17 cellular contexts compared by ENCODE assay signal in genomic region chr4:164847967-164848649, GRCh38. TPM values are rescaled to one million over a fixed set of nuclear protein-coding genes. Genes with fewer than 3 reads are reported as not detected.
DNase-seq lines count a peak whose midpoint lies in the region; ATAC-seq, FAIRE-seq and TF ChIP-seq lines count a peak whose summit lies in the region.
"Had no signal": no experiment of that assay in that cellular context is flagged by ENCODE, and none has a peak within 500 bp of the region (broad histone marks: within the 10 kb centered on the region; RNA-seq: fewer than 3 reads in every experiment).

No MANE protein-coding gene starts in this region.

- no peak for FAIRE-seq in GM12892 (lab: Jason Lieb, UNC)

- TF ChIP-seq POLR2A in GM12892 (IDR thresholded peaks at IDR 0.05; ENCODE audit: low read depth, low read length), result no peak

- ATAC-seq in GM18909 (IDR thresholded peaks at IDR 0.05; ENCODE audit: poor library complexity, unreplicated experiment) (peak; percentile 91), GM21619 (IDR thresholded peaks at IDR 0.05; ENCODE audit: unreplicated experiment) (peak; percentile 91), HG03196 (IDR thresholded peaks at IDR 0.05; ENCODE audit: unreplicated experiment) (peak; percentile 94)
- ATAC-seq: activated naive CD4-positive, alpha-beta T cell treated with anti-CD3 and anti-CD28 coated beads, Interleukin-2, amount 50 U/mL, for 72 hours; HCT116; heart right ventricle; natural killer cell; Right ventricle myocardium inferior had no signal

- DNase-seq in NCI-H774 (lab: John Stamatoyannopoulos, UW), result peak; percentile 30
- DNase-seq in midbrain (lab: John Stamatoyannopoulos, UW), result no peak
- DNase-seq in kidney glomerular epithelial cell (lab: John Stamatoyannopoulos, UW), result no peak
- DNase-seq in activated CD8-positive, alpha-beta memory T cell treated with anti-CD3 and anti-CD28 coated beads, Interleukin-2, amount 50 U/mL, for 48 hours, result no peak
- DNase-seq in GM12892 (ENCODE audit: insufficient read length), result no peak
- DNase-seq: heart right ventricle, left ventricle myocardium inferior, natural killer cell, NCI-H524, stomach had no signal

RNA-seq across cellular contexts. Expression of gene APELA, which starts 28.9 kb away (rescaled TPM):
- 1.5 TPM for polyA plus RNA-seq in GM12892 (2012; ENCODE audit: missing spikeins)
- polyA plus RNA-seq: BJ, heart right ventricle had no signal
